ENCODE assay signal across 22 cellular contexts in genomic region chr12:116302200-116303075, GRCh38. TPM values are rescaled to one million over a fixed set of nuclear protein-coding genes. Genes with fewer than 3 reads are reported as not detected.
DNase-seq lines count a peak whose midpoint lies in the region; ATAC-seq and TF ChIP-seq lines count a peak whose summit lies in the region.
"Had no signal": no experiment of that assay in that cellular context is flagged by ENCODE, and none has a peak within 500 bp of the region (broad histone marks: within the 10 kb centered on the region; RNA-seq: fewer than 3 reads in every experiment).

No MANE protein-coding gene starts in this region.

- no peak overlapping the region for H3K4me3 ChIP-seq in CD8-positive, alpha-beta memory T cell (ENCODE audit: low read length)
- no peak overlapping the region for H3K4me3 ChIP-seq in stomach
- H3K4me3 ChIP-seq: coronary artery, gastrocnemius medialis, mucosa of descending colon, skin epidermis had no signal

- H3K4me1 ChIP-seq in CD8-positive, alpha-beta memory T cell (ENCODE audit: insufficient read depth, low read length): no peaks in the 10 kb centered on the region
- peaks cover 9 to 36% (median 19%) of the 10 kb centered on the region in 4 donors for H3K4me1 ChIP-seq in stomach
- H3K4me1 ChIP-seq: parathyroid adenoma had no signal

- no peaks in the 10 kb centered on the region for H3K4me1 Mint-ChIP-seq in CD8-positive, alpha-beta memory T cell
- H3K4me1 Mint-ChIP-seq in WTC11: peaks cover 26% of the 10 kb centered on the region
- H3K4me1 Mint-ChIP-seq in nephron: peaks cover 58% of the 10 kb centered on the region
- H3K4me1 Mint-ChIP-seq: activated naive CD8-positive, alpha-beta T cell treated with anti-CD3 and anti-CD28 coated beads for 36 hours had no signal

- intact Hi-C loops in stomach (cut with DNase I; ENCODE audit: low total_unique reads): no loop called here

- peak overlapping the region; percentile 9 for H3K27ac ChIP-seq in CD8-positive, alpha-beta memory T cell (ENCODE audit: low read depth, low read length)
- H3K27ac ChIP-seq in stomach: no peak overlapping the region
- H3K27ac ChIP-seq: gastrocnemius medialis, parathyroid adenoma had no signal

- no peaks in the 10 kb centered on the region for H3K9me3 ChIP-seq in CD8-positive, alpha-beta memory T cell (ENCODE audit: low read length)
- no peaks in the 10 kb centered on the region for H3K9me3 ChIP-seq in stomach
- H3K9me3 ChIP-seq: gastrocnemius medialis, mucosa of descending colon had no signal

- H3K9me3 Mint-ChIP-seq in CD8-positive, alpha-beta memory T cell: no peaks in the 10 kb centered on the region
- H3K9me3 Mint-ChIP-seq in WTC11 (no peaks in the 10 kb centered on the region), nephron (no peaks in the 10 kb centered on the region)
- H3K9me3 Mint-ChIP-seq: activated naive CD8-positive, alpha-beta T cell treated with anti-CD3 and anti-CD28 coated beads for 36 hours; CD8-positive, alpha-beta T cell had no signal

- TF ChIP-seq POLR2A in stomach (IDR thresholded peaks at IDR 0.05): no peak

- POLR2A ChIA-PET in CD8-positive, alpha-beta memory T cell (lab: Charles Lee): no interaction called here
- POLR2A ChIA-PET in WTC11 (lab: Charles Lee): interaction anchor here (0.9 kb wide), 1 partner anchor 12 kb away, joined by 3 read pairs; no protein-coding TSS in a partner anchor

- H3K27me3 Mint-ChIP-seq in CD8-positive, alpha-beta memory T cell: peaks cover 3 to 8% of the 10 kb centered on the region in 2 donors
- H3K27me3 Mint-ChIP-seq in WTC11 (ENCODE audit: low read depth): no peaks in the 10 kb centered on the region
- H3K27me3 Mint-ChIP-seq in nephron (ENCODE audit: low read depth): peaks cover 16% of the 10 kb centered on the region
- H3K27me3 Mint-ChIP-seq: activated naive CD8-positive, alpha-beta T cell treated with anti-CD3 and anti-CD28 coated beads for 36 hours had no signal

- ATAC-seq in WTC11: no peak
- no peak for ATAC-seq in GM19324 (IDR thresholded peaks at IDR 0.05; ENCODE audit: low FRiP score, unreplicated experiment)
- ATAC-seq in GM19463 (IDR thresholded peaks at IDR 0.05; ENCODE audit: unreplicated experiment): no peak
- ATAC-seq: CD8-positive, alpha-beta T cell; gastrocnemius medialis; mucosa of descending colon had no signal

- no peak for TF ChIP-seq CTCF in WTC11 (IDR thresholded peaks at IDR 0.05)
- TF ChIP-seq CTCF in nephron (IDR thresholded peaks at IDR 0.05; ENCODE audit: unreplicated experiment in 3 of 3): no peak
- no peak for TF ChIP-seq CTCF in stomach (IDR thresholded peaks at IDR 0.05)

- no peaks in the 10 kb centered on the region for H3K36me3 Mint-ChIP-seq in CD8-positive, alpha-beta memory T cell
- H3K36me3 Mint-ChIP-seq in WTC11: no peaks in the 10 kb centered on the region
- H3K36me3 Mint-ChIP-seq in nephron (ENCODE audit: low read depth): no peaks in the 10 kb centered on the region
- H3K36me3 Mint-ChIP-seq: activated naive CD8-positive, alpha-beta T cell treated with anti-CD3 and anti-CD28 coated beads for 36 hours; CD8-positive, alpha-beta T cell had no signal

- H3K4me3 Mint-ChIP-seq in CD8-positive, alpha-beta memory T cell: no peak overlapping the region
- H3K4me3 Mint-ChIP-seq in WTC11 (no peak overlapping the region), nephron (no peak overlapping the region)
- H3K4me3 Mint-ChIP-seq: activated naive CD8-positive, alpha-beta T cell treated with anti-CD3 and anti-CD28 coated beads for 36 hours; CD8-positive, alpha-beta T cell had no signal

- no peak overlapping the region for H3K27ac Mint-ChIP-seq in CD8-positive, alpha-beta memory T cell
- H3K27ac Mint-ChIP-seq in WTC11: peak overlapping the region; percentile 25; the same call in 1 of the 2 replicates
- H3K27ac Mint-ChIP-seq in nephron: peak overlapping the region; percentile 67 to 92 (median 75)
- H3K27ac Mint-ChIP-seq: activated naive CD8-positive, alpha-beta T cell treated with anti-CD3 and anti-CD28 coated beads for 36 hours; CD8-positive, alpha-beta T cell had no signal

- no peak for DNase-seq in CD8-positive, alpha-beta memory T cell
- peak; percentile 76 for DNase-seq in MV-4-11 (lab: John Stamatoyannopoulos, UW)
- DNase-seq in WTC11 (ENCODE audit: low spot score): no peak
- no peak for DNase-seq in stomach
- no peak for DNase-seq in pons (ENCODE audit: low spot score)
- DNase-seq: activated CD8-positive, alpha-beta memory T cell treated with anti-CD3 and anti-CD28 coated beads for 24 hours; activated naive CD8-positive, alpha-beta T cell treated with anti-CD3 and anti-CD28 coated beads for 36 hours; CD8-positive, alpha-beta T cell; DND-41; GOT3; mucosa of descending colon; NCI-H2171 treated with DMSO at 0.1 percent for 48 hours; NK-92 treated with Interleukin-12 subunit alpha and Interleukin-12 subunit beta, amount 100 ng/mL, for 24 hours; SHP77 treated with DMSO at 0.1 percent for 48 hours; stimulated activated CD4-positive, alpha-beta T cell treated with anti-CD3 and anti-CD28 coated beads, Interleukin-4, amount 100 ng/mL, for 1 hour had no signal

- H3K36me3 ChIP-seq in CD8-positive, alpha-beta memory T cell (ENCODE audit: insufficient read depth, low read length): no peaks in the 10 kb centered on the region
- H3K36me3 ChIP-seq in stomach: no peaks in the 10 kb centered on the region
- H3K36me3 ChIP-seq: gastrocnemius medialis had no signal

- H3K27me3 ChIP-seq in CD8-positive, alpha-beta memory T cell (ENCODE audit: insufficient read depth, low read length, poor library complexity, severe bottlenecking): no peaks in the 10 kb centered on the region
- no peaks in the 10 kb centered on the region for H3K27me3 ChIP-seq in stomach
- H3K27me3 ChIP-seq: gastrocnemius medialis had no signal

- WGBS in stomach, 5 donors: 67 to 77% (median 72%) methylated on average over 22 of the region's 22 CpGs

- CTCF ChIA-PET in CD8-positive, alpha-beta memory T cell (lab: Charles Lee): no interaction called here
- CTCF ChIA-PET in WTC11 (lab: Charles Lee): interaction anchor here (0.7 kb wide), 1 partner anchor 224 kb away, joined by 4 read pairs; no protein-coding TSS in a partner anchor

- no peak for TF ChIP-seq EP300 in stomach (IDR thresholded peaks at IDR 0.05)

TF ChIP-seq in WTC11, 78 proteins besides CTCF, POLR2A, EP300 and RAD21 (continues in another document):
- TF ChIP-seq ZNF219 (CRISPR knock-in tag; IDR thresholded peaks at IDR 0.05; ENCODE audit: borderline replicate concordance): no peak
- TF ChIP-seq FOXP4 (CRISPR knock-in tag; IDR thresholded peaks at IDR 0.05): no peak
- no peak for TF ChIP-seq NFATC4 (CRISPR knock-in tag; IDR thresholded peaks at IDR 0.05)
- TF ChIP-seq TP53 (CRISPR knock-in tag; IDR thresholded peaks at IDR 0.05): no peak
- TF ChIP-seq PRRX2 (CRISPR knock-in tag; IDR thresholded peaks at IDR 0.05): no peak
- no peak for TF ChIP-seq E2F4 (CRISPR knock-in tag; IDR thresholded peaks at IDR 0.05; ENCODE audit: borderline replicate concordance, low read depth)
- no peak for TF ChIP-seq ERG (CRISPR knock-in tag; IDR thresholded peaks at IDR 0.05)
- TF ChIP-seq ZNF317 (CRISPR knock-in tag; IDR thresholded peaks at IDR 0.05; ENCODE audit: borderline replicate concordance, low read depth): no peak
- TF ChIP-seq TCF7 (CRISPR knock-in tag; IDR thresholded peaks at IDR 0.05; ENCODE audit: low read depth): no peak

RNA-seq across cellular contexts. Expression of gene MED13L, which starts 24.9 kb away (rescaled TPM):
- total RNA-seq in CD8-positive, alpha-beta memory T cell: 10 to 100 TPM; 49.7 to 53.4 TPM
- polyA plus RNA-seq in CD8-positive, alpha-beta memory T cell: 6.6 TPM
- 53.3 to 80.5 TPM (median 55.5 TPM) in 3 replicates for total RNA-seq in WTC11 (2021)
- 100 to 1,000 TPM in 3 of 5 donors, 10 to 100 TPM in 2; 56.2 to 305 (median 122) TPM for total RNA-seq in stomach
- 10 to 100 TPM; 10.4 to 14.5 (median 12.4) TPM for polyA plus RNA-seq in stomach

Comparison
In these comparisons a context has a peak if more than half of its experiments do, and no peak if none do; other contexts are left out.
1. H3K27ac Mint-ChIP-seq: peak in WTC11 (single experiment) and nephron (3 of 3); none in CD8-positive, alpha-beta memory T cell (0 of 8).